8 cellular contexts compared by ENCODE assay signal in the genomic region with DNA sequence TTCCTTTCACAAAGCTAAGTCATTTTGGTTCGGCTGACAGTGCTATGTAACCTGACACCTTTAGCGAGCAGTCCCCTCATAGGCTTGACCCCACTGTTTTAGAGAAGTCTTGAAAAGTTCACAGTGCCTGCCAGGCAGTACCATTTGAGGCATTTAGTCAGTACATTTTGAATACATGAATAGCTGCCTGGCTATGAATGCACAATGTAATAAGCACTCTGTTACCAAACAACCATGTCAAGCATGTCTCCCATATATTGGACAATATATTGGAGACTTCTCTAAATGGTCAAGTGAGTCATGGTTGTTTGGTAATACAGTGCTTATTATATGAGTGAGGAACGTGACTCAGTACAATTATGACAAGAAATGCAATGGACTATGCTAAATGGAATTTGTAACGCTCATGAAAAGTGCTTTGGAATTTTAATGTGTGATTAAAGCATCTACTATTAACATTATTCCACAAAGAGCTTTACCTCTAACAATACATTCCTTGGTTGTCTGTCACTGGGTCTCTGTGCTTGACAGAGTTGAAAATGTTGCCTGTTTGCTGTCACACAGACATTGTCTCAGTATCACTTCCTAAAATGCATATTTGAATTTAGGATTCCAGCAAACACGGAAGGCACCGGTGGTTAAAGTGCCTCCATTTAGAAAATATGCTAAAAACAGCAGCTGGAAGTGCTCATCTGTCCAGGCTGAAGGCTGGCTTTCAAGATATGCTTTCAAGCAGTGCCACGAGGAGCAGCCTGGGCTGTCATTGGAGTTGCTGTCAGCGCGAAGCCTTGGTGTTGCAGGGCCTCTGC.
A peak's percentile ranks its signal among the peaks of the same experiment; 100 is the strongest.
DNase-seq lines count a peak whose midpoint lies in the region; ATAC-seq, FAIRE-seq and TF ChIP-seq lines count a peak whose summit lies in the region.

No MANE protein-coding gene starts in this region.

- TF ChIP-seq POLR2A in H54 (IDR thresholded peaks at IDR 0.05; ENCODE audit: low read depth, low read length) = no peak

- CTCF ChIA-PET in mammary epithelial cell (lab: Charles Lee; ENCODE audit: low non-redundant PET) = no interaction called here

- no peaks in the 10 kb centered on the region for H3K36me3 ChIP-seq in mammary epithelial cell (ENCODE audit: insufficient read depth, low read length)

- H3K79me2 ChIP-seq in mammary epithelial cell (ENCODE audit: insufficient read depth, low read length) = no peaks in the 10 kb centered on the region

- no peak for TF ChIP-seq CTCF in mammary epithelial cell (conservative IDR thresholded peaks at IDR 0.05 in 1 of 2, IDR thresholded peaks at IDR 0.05 in 1 of 2; ENCODE audit: extremely low read depth in 1 of 2, insufficient read depth in 1 of 2, low read depth in 1 of 2, low read length in 2 of 2)
- no peak for TF ChIP-seq CTCF in retinal pigment epithelial cell (conservative IDR thresholded peaks at IDR 0.05; ENCODE audit: low read depth, low read length)

- ATAC-seq in GM19467 (IDR thresholded peaks at IDR 0.05; ENCODE audit: unreplicated experiment) (peak; percentile 58), HG03442 (IDR thresholded peaks at IDR 0.05; ENCODE audit: unreplicated experiment) (peak; percentile 55), T-helper 17 cell (no peak)

- H3K27ac Mint-ChIP-seq in T-helper 17 cell = no peak overlapping the region

- H3K36me3 Mint-ChIP-seq in T-helper 17 cell (ENCODE audit: low read depth) = no peaks in the 10 kb centered on the region

- no peak overlapping the region for H3K4me3 Mint-ChIP-seq in T-helper 17 cell

- peak overlapping the region; percentile 18 for H3K27ac ChIP-seq in mammary epithelial cell (ENCODE audit: insufficient read depth, low read depth, low read length)

- no peak overlapping the region for H3K9ac ChIP-seq in mammary epithelial cell (ENCODE audit: insufficient read depth, low read length)

- intact Hi-C loops in mammary epithelial cell (cut with micrococcal nuclease) = loop anchor here (2.0 to 10.0 kb wide), 2 partner anchors 74 to 156 kb away; no protein-coding TSS in a partner anchor

- no peak overlapping the region for H2AFZ ChIP-seq in mammary epithelial cell (ENCODE audit: low read depth, low read length)

- DNase-seq in mammary epithelial cell = peak; percentile 85
- peak; percentile 96 for DNase-seq in retinal pigment epithelial cell (ENCODE audit: low read depth)
- DNase-seq in T-helper 17 cell = no peak
- no peak for DNase-seq in H54 (ENCODE audit: insufficient read length, low spot score)
- DNase-seq in NCI-H2171 (lab: John Stamatoyannopoulos, UW) = no peak
- no peak for DNase-seq in SIG-M5 (lab: John Stamatoyannopoulos, UW)

- no peak for FAIRE-seq in H54 (lab: Jason Lieb, UNC)

- H3K9me3 ChIP-seq in mammary epithelial cell (replicated peaks; ENCODE audit: insufficient read depth, low read length) (no peaks in the 10 kb centered on the region), T-helper 17 cell (ENCODE audit: control insufficient read depth, low read length, poor library complexity, severe bottlenecking) (no peaks in the 10 kb centered on the region)

- in situ Hi-C loops in mammary epithelial cell (cut with MboI; ENCODE audit: low sequenced_read_pairs in 2 of 2) = no loop called here

- no peaks in the 10 kb centered on the region for H4K20me1 ChIP-seq in mammary epithelial cell (ENCODE audit: insufficient read depth, low read length)

- no peaks in the 10 kb centered on the region for H3K4me1 Mint-ChIP-seq in T-helper 17 cell

- H3K27me3 Mint-ChIP-seq in T-helper 17 cell = no peaks in the 10 kb centered on the region

- no peak overlapping the region for H3K4me2 ChIP-seq in mammary epithelial cell (ENCODE audit: insufficient read depth, low read depth, low read length)

- H3K4me1 ChIP-seq in mammary epithelial cell (ENCODE audit: insufficient read depth, low read length) = peaks cover 24% of the 10 kb centered on the region

- H3K4me3 ChIP-seq in mammary epithelial cell (replicated peaks in 1 of 3; ENCODE audit: insufficient read depth in 1 of 3, low read depth in 2 of 3, low read length in 3 of 3) = no peak overlapping the region
- no peak overlapping the region for H3K4me3 ChIP-seq in retinal pigment epithelial cell (ENCODE audit: low read length)

- no peaks in the 10 kb centered on the region for H3K27me3 ChIP-seq in mammary epithelial cell (ENCODE audit: insufficient read depth, low read length)

- no TSS peak for BruUV-seq in mammary epithelial cell (replicated peaks; lab: Mats Ljungman, UMichigan)

- WGBS in mammary epithelial cell (ENCODE audit: low coverage, missing lambda C conversion rate) = 81% methylated on average over 9 of the region's 9 CpGs

- dilution Hi-C loops in mammary epithelial cell (cut with HindIII; ENCODE audit: low sequenced_read_pairs) = no loop called here

Comparison
In these comparisons a context has a peak if more than half of its experiments do, and no peak if none do; other contexts are left out.
1. DNase-seq: peak in mammary epithelial cell (single experiment) and retinal pigment epithelial cell (single experiment); none in T-helper 17 cell (0 of 3), H54 (single experiment), NCI-H2171 (single experiment) and SIG-M5 (single experiment).